Comparison of ENCODE assay signal across 8 cellular contexts in the genomic region with DNA sequence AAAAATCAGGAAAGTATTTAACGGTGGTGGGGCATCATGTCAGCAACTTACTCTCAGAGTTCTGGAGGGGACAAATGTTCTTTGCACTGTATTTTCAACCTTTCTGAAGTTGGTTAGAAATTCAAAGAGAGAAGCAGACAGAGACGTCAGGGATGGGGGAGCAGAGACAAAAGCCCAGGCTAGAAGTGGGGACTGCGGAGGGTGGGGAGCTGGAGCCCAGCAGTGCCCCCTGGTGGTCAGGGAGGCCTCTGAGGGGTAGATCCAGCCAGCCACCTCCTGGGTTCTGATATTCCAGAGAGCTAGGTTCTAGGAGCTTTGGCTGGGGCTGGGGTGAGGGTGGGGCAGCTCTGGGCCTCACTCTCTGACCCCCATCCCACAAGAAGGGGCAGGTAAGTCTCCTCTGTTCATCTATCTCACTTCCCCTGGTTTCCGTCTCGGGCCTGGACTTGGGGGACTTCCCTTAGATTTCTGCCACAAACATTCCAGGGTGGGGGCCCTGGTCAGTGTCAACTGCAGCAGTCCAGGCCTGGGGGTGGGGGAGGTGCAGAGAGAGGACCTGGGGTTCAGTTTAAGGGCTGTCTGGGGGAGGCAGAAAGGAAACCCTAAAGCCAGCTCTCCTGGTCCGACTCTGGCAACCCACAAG. TPM values are rescaled to one million over a fixed set of nuclear protein-coding genes. Genes with fewer than 3 reads are reported as not detected.
DNase-seq lines count a peak whose midpoint lies in the region; ATAC-seq and TF ChIP-seq lines count a peak whose summit lies in the region.

No MANE protein-coding gene starts in this region.

- H3K36me3 Mint-ChIP-seq in activated T-helper 1 cell treated with anti-CD3 and anti-CD28 coated beads, Interleukin-12 subunit alpha, Interleukin-12 subunit beta, Interleukin-2, Interleukin-4 antibody, amounts not matched to agents 30 ng/mL and 10 ng/mL and 1 ng/mL, durations not matched to agents 14 hours and 24 hours and 36 hours (ENCODE audit: low read depth), result no peaks in the 10 kb centered on the region

- no peaks in the 10 kb centered on the region for H3K36me3 ChIP-seq in OCI-LY3 (replicated peaks; ENCODE audit: low read depth, low read length)

- peaks cover 13% of the 10 kb centered on the region for H3K4me1 ChIP-seq in OCI-LY3 (ENCODE audit: low read length)

- H3K9me3 Mint-ChIP-seq in activated T-helper 1 cell treated with anti-CD3 and anti-CD28 coated beads, Interleukin-12 subunit alpha, Interleukin-12 subunit beta, Interleukin-2, Interleukin-4 antibody, amounts not matched to agents 30 ng/mL and 10 ng/mL and 1 ng/mL, durations not matched to agents 14 hours and 24 hours and 36 hours, result no peaks in the 10 kb centered on the region

- intact Hi-C loops in activated T-helper 1 cell treated with anti-CD3 and anti-CD28 coated beads, Interleukin-12 subunit alpha, Interleukin-12 subunit beta, Interleukin-2, Interleukin-4 antibody, amounts not matched to agents 30 ng/mL and 10 ng/mL and 1 ng/mL, durations not matched to agents 14 hours and 24 hours and 36 hours (cut with micrococcal nuclease), result loop anchor here (1.0 kb wide), 1 partner anchor 209 kb away; no protein-coding TSS in a partner anchor
- intact Hi-C loops in head of caudate nucleus (cut with DNase I), result no loop called here

- peak; percentile 59 for ATAC-seq in GM19351 (IDR thresholded peaks at IDR 0.05; ENCODE audit: unreplicated experiment)
- no peak for ATAC-seq in HG02623 (IDR thresholded peaks at IDR 0.05; ENCODE audit: unreplicated experiment)

- no peak overlapping the region for H3K4me3 Mint-ChIP-seq in activated T-helper 1 cell treated with anti-CD3 and anti-CD28 coated beads, Interleukin-12 subunit alpha, Interleukin-12 subunit beta, Interleukin-2, Interleukin-4 antibody, amounts not matched to agents 30 ng/mL and 10 ng/mL and 1 ng/mL, durations not matched to agents 14 hours and 24 hours and 36 hours

- H3K79me2 ChIP-seq in OCI-LY3 (ENCODE audit: low read length), result no peaks in the 10 kb centered on the region

- H3K27me3 ChIP-seq in OCI-LY3 (ENCODE audit: low read depth, low read length), result no peaks in the 10 kb centered on the region

- TF ChIP-seq CTCF in AG04449 (IDR thresholded peaks at IDR 0.05; ENCODE audit: insufficient read depth, low read length, missing control alignments) (peak; percentile 89), OCI-LY3 (IDR thresholded peaks at IDR 0.05; ENCODE audit: low read depth, low read length) (peak; percentile 68), retinal pigment epithelial cell (conservative IDR thresholded peaks at IDR 0.05; ENCODE audit: low read depth, low read length) (peak; percentile 93)

- DNase-seq in AG04449 (ENCODE audit: low read depth, low spot score) (no peak), head of caudate nucleus (peak in 37 of 42 donors; percentile 32 to 88 (median 68)), retinal pigment epithelial cell (ENCODE audit: low read depth) (no peak), DMS114 treated with DMSO at 0.1 percent for 48 hours (lab: John Stamatoyannopoulos, UW; ENCODE audit: unreplicated experiment) (no peak)
- peak; percentile 9 for DNase-seq in activated T-helper 1 cell treated with anti-CD3 and anti-CD28 coated beads, Interleukin-12 subunit alpha, Interleukin-12 subunit beta, Interleukin-2, Interleukin-4 antibody, amounts not matched to agents 30 ng/mL and 10 ng/mL and 1 ng/mL, durations not matched to agents 14 hours and 24 hours and 36 hours (ENCODE audit: low spot score)

- H3K9ac ChIP-seq in OCI-LY3 (ENCODE audit: low read length), result no peak overlapping the region

- H3K9me3 ChIP-seq in OCI-LY3 (ENCODE audit: insufficient read depth, low read length), result no peaks in the 10 kb centered on the region

- H4K20me1 ChIP-seq in OCI-LY3 (ENCODE audit: insufficient read depth, low read length), result no peaks in the 10 kb centered on the region

- CTCF ChIA-PET in AG04449 (lab: Yijun Ruan, JAX), result interaction anchor here (0.7 to 20.8 kb wide), 52 partner anchors 8 to 222 kb away, joined by 3 to 436 read pairs (median 5); a partner anchor contains a TSS

- peak overlapping the region; percentile 22 for H3K4me2 ChIP-seq in OCI-LY3 (ENCODE audit: low read length)

- H3K27ac Mint-ChIP-seq in activated T-helper 1 cell treated with anti-CD3 and anti-CD28 coated beads, Interleukin-12 subunit alpha, Interleukin-12 subunit beta, Interleukin-2, Interleukin-4 antibody, amounts not matched to agents 30 ng/mL and 10 ng/mL and 1 ng/mL, durations not matched to agents 14 hours and 24 hours and 36 hours, result no peak overlapping the region

- peaks cover 11% of the 10 kb centered on the region for H3K27me3 Mint-ChIP-seq in activated T-helper 1 cell treated with anti-CD3 and anti-CD28 coated beads, Interleukin-12 subunit alpha, Interleukin-12 subunit beta, Interleukin-2, Interleukin-4 antibody, amounts not matched to agents 30 ng/mL and 10 ng/mL and 1 ng/mL, durations not matched to agents 14 hours and 24 hours and 36 hours (ENCODE audit: insufficient read depth)

- POLR2A ChIA-PET in AG04449 (lab: Yijun Ruan, JAX), result interaction anchor here (0.5 to 2.1 kb wide), 2 partner anchors 9 to 420 kb away, joined by 3 to 14 read pairs; a partner anchor contains a TSS

- H3K4me3 ChIP-seq in AG04449 (ENCODE audit: low read depth, low read length), result no peak overlapping the region
- no peak overlapping the region for H3K4me3 ChIP-seq in OCI-LY3 (ENCODE audit: low read length)
- no peak overlapping the region for H3K4me3 ChIP-seq in retinal pigment epithelial cell (ENCODE audit: low read length)

- no peak overlapping the region for H2AFZ ChIP-seq in OCI-LY3 (ENCODE audit: low read depth, low read length)

- no peaks in the 10 kb centered on the region for H3K4me1 Mint-ChIP-seq in activated T-helper 1 cell treated with anti-CD3 and anti-CD28 coated beads, Interleukin-12 subunit alpha, Interleukin-12 subunit beta, Interleukin-2, Interleukin-4 antibody, amounts not matched to agents 30 ng/mL and 10 ng/mL and 1 ng/mL, durations not matched to agents 14 hours and 24 hours and 36 hours (ENCODE audit: low read depth)

- no peak overlapping the region for H3K27ac ChIP-seq in OCI-LY3 (ENCODE audit: low read length)

RNA-seq across cellular contexts. Expression of a gene that starts 8.9 kb away (rescaled TPM):
- total RNA-seq in activated T-helper 1 cell treated with anti-CD3 and anti-CD28 coated beads, Interleukin-12 subunit alpha, Interleukin-12 subunit beta, Interleukin-2, Interleukin-4 antibody, amounts not matched to agents 30 ng/mL and 10 ng/mL and 1 ng/mL, durations not matched to agents 14 hours and 24 hours and 36 hours, result 0.41 and 1.1 TPM in 2 replicates

Comparison
In these comparisons a context has a peak if more than half of its experiments do, and no peak if none do; other contexts are left out.
1. DNase-seq: peak in activated T-helper 1 cell treated with anti-CD3 and anti-CD28 coated beads, Interleukin-12 subunit alpha, Interleukin-12 subunit beta, Interleukin-2, Interleukin-4 antibody, amounts not matched to agents 30 ng/mL and 10 ng/mL and 1 ng/mL, durations not matched to agents 14 hours and 24 hours and 36 hours (single experiment) and head of caudate nucleus (37 of 42); none in AG04449 (single experiment), retinal pigment epithelial cell (single experiment) and DMS114 treated with DMSO at 0.1 percent for 48 hours (single experiment).
2. Peak in every context shown above with its lines, with median percentiles within 50 percentile points of each other: CTCF ChIP-seq.